In genomic region chr17:18159551-18160120, GRCh38 we compare ENCODE assay signal across 23 cellular contexts. TPM values are rescaled to one million over a fixed set of nuclear protein-coding genes. Genes with fewer than 3 reads are reported as not detected.
A peak's percentile ranks its signal among the peaks of the same experiment; 100 is the strongest.
DNase-seq lines count a peak whose midpoint lies in the region; ATAC-seq and TF ChIP-seq lines count a peak whose summit lies in the region.
"Had no signal": no experiment of that assay in that cellular context is flagged by ENCODE, and none has a peak within 500 bp of the region (broad histone marks: within the 10 kb centered on the region; RNA-seq: fewer than 3 reads in every experiment).

No MANE protein-coding gene starts in this region.

- peak overlapping the region in 1 of 10 donors; percentile 1 for H3K27ac ChIP-seq in heart right ventricle
- H3K27ac ChIP-seq: adrenal gland, lower lobe of right lung, neutrophil, sigmoid colon, thyroid gland had no signal

- H3K9me3 ChIP-seq in heart right ventricle: no peaks in the 10 kb centered on the region
- H3K9me3 ChIP-seq: adrenal gland, lower lobe of right lung, neutrophil, sigmoid colon, thyroid gland had no signal

- no peak for ATAC-seq in activated T-helper 17 cell treated with anti-CD3 and anti-CD28 coated beads, Interleukin-2, amount 50 U/mL, for 72 hours (replicated peaks)
- ATAC-seq in memory B cell (ENCODE audit: low read depth) (no peak), heart right ventricle (no peak), GM18868 (IDR thresholded peaks at IDR 0.05; ENCODE audit: unreplicated experiment) (no peak)
- ATAC-seq: lower lobe of right lung had no signal

- no peak for TF ChIP-seq CTCF in heart right ventricle (IDR thresholded peaks at IDR 0.05)

- H3K36me3 ChIP-seq in heart right ventricle: no peaks in the 10 kb centered on the region
- H3K36me3 ChIP-seq: adrenal gland, lower lobe of right lung, neutrophil, sigmoid colon, thyroid gland had no signal

- H3K4me1 Mint-ChIP-seq in activated naive CD8-positive, alpha-beta T cell (ENCODE audit: low read depth): peaks cover 12% of the 10 kb centered on the region
- peaks cover 12% of the 10 kb centered on the region for H3K4me1 Mint-ChIP-seq in activated naive CD8-positive, alpha-beta T cell treated with anti-CD3 and anti-CD28 coated beads for 36 hours
- H3K4me1 Mint-ChIP-seq in activated T-helper 17 cell treated with anti-CD3 and anti-CD28 coated beads, Interleukin-2, amount 50 U/mL, for 72 hours: peaks cover 4% of the 10 kb centered on the region
- peaks cover 16% of the 10 kb centered on the region for H3K4me1 Mint-ChIP-seq in memory B cell

- no peaks in the 10 kb centered on the region for H3K36me3 Mint-ChIP-seq in activated naive CD8-positive, alpha-beta T cell
- no peaks in the 10 kb centered on the region for H3K36me3 Mint-ChIP-seq in activated naive CD8-positive, alpha-beta T cell treated with anti-CD3 and anti-CD28 coated beads for 36 hours
- no peaks in the 10 kb centered on the region for H3K36me3 Mint-ChIP-seq in activated T-helper 17 cell treated with anti-CD3 and anti-CD28 coated beads, Interleukin-2, amount 50 U/mL, for 72 hours (ENCODE audit: low read depth)
- no peaks in the 10 kb centered on the region for H3K36me3 Mint-ChIP-seq in memory B cell

- 79% methylated on average over 3 of the region's 3 CpGs for WGBS in heart right ventricle, 2 donors

- H3K4me1 ChIP-seq in heart right ventricle: peaks cover 0 to 21% (median 7%) of the 10 kb centered on the region in 9 donors

- no peaks in the 10 kb centered on the region for H3K9me3 Mint-ChIP-seq in activated naive CD8-positive, alpha-beta T cell (ENCODE audit: low read depth)
- H3K9me3 Mint-ChIP-seq in activated naive CD8-positive, alpha-beta T cell treated with anti-CD3 and anti-CD28 coated beads for 36 hours: no peaks in the 10 kb centered on the region
- no peaks in the 10 kb centered on the region for H3K9me3 Mint-ChIP-seq in activated T-helper 17 cell treated with anti-CD3 and anti-CD28 coated beads, Interleukin-2, amount 50 U/mL, for 72 hours
- H3K9me3 Mint-ChIP-seq in memory B cell: no peaks in the 10 kb centered on the region
- H3K9me3 Mint-ChIP-seq: T-helper 1 cell treated with Interleukin-12 subunit alpha and Interleukin-12 subunit beta and Interleukin-4 antibody, amounts not matched to agents 30 μg/mL and 1 μg/mL, for 36 hours had no signal

- DNase-seq in activated naive CD8-positive, alpha-beta T cell treated with anti-CD3 and anti-CD28 coated beads for 36 hours: no peak
- DNase-seq in memory B cell (ENCODE audit: low spot score in 2 of 2) (no peak), NAMALWA (ENCODE audit: low spot score) (no peak), heart right ventricle (no peak), DMS53 (lab: John Stamatoyannopoulos, UW) (no peak)
- DNase-seq: activated CD4-positive, CD25-positive, alpha-beta regulatory T cell treated with anti-CD3 and anti-CD28 coated beads, Interleukin-2, amount 50 U/mL, for 72 hours; adrenal gland; central memory CD4-positive, alpha-beta T cell; COR-L47; GF-D8; KBM-7; lower lobe of right lung; NCI-H1105 treated with DMSO at 0.1 percent for 48 hours; NCI-H2227 treated with DMSO at 0.1 percent for 48 hours; sigmoid colon; stimulated activated CD4-positive, alpha-beta T cell treated with anti-CD3 and anti-CD28 coated beads, Interleukin-2, amount 100 ng/mL, for 48 hours; stimulated activated CD8-positive, alpha-beta memory T cell treated with anti-CD3 and anti-CD28 coated beads, Interleukin-4, amount 100 ng/mL, for 48 hours; thyroid gland had no signal

- peak overlapping the region; percentile 56 for H3K4me3 Mint-ChIP-seq in activated naive CD8-positive, alpha-beta T cell
- no peak overlapping the region for H3K4me3 Mint-ChIP-seq in activated naive CD8-positive, alpha-beta T cell treated with anti-CD3 and anti-CD28 coated beads for 36 hours
- peak overlapping the region; percentile 79 for H3K4me3 Mint-ChIP-seq in activated T-helper 17 cell treated with anti-CD3 and anti-CD28 coated beads, Interleukin-2, amount 50 U/mL, for 72 hours
- peak overlapping the region; percentile 78 for H3K4me3 Mint-ChIP-seq in memory B cell

- no peak overlapping the region for H3K4me3 ChIP-seq in heart right ventricle
- H3K4me3 ChIP-seq: adrenal gland, sigmoid colon, thyroid gland had no signal

- no peaks in the 10 kb centered on the region for H3K27me3 Mint-ChIP-seq in activated naive CD8-positive, alpha-beta T cell
- no peaks in the 10 kb centered on the region for H3K27me3 Mint-ChIP-seq in activated naive CD8-positive, alpha-beta T cell treated with anti-CD3 and anti-CD28 coated beads for 36 hours
- no peaks in the 10 kb centered on the region for H3K27me3 Mint-ChIP-seq in activated T-helper 17 cell treated with anti-CD3 and anti-CD28 coated beads, Interleukin-2, amount 50 U/mL, for 72 hours
- no peaks in the 10 kb centered on the region for H3K27me3 Mint-ChIP-seq in memory B cell

- H3K27ac Mint-ChIP-seq in activated naive CD8-positive, alpha-beta T cell: no peak overlapping the region
- no peak overlapping the region for H3K27ac Mint-ChIP-seq in activated naive CD8-positive, alpha-beta T cell treated with anti-CD3 and anti-CD28 coated beads for 36 hours
- H3K27ac Mint-ChIP-seq in activated T-helper 17 cell treated with anti-CD3 and anti-CD28 coated beads, Interleukin-2, amount 50 U/mL, for 72 hours: peak overlapping the region; percentile 77
- H3K27ac Mint-ChIP-seq in memory B cell: no peak overlapping the region

- intact Hi-C loops in heart right ventricle (cut with DNase I): no loop called here

- no peaks in the 10 kb centered on the region for H3K27me3 ChIP-seq in heart right ventricle
- H3K27me3 ChIP-seq: adrenal gland, neutrophil, sigmoid colon, thyroid gland had no signal

RNA-seq across cellular contexts. Expression of gene ALKBH5, which starts 24.0 kb away (rescaled TPM):
- total RNA-seq in activated naive CD8-positive, alpha-beta T cell treated with anti-CD3 and anti-CD28 coated beads for 36 hours: 100 to 1,000 TPM; 163 TPM
- 100 to 1,000 TPM; 161 to 255 TPM for total RNA-seq in activated T-helper 17 cell treated with anti-CD3 and anti-CD28 coated beads, Interleukin-2, amount 50 U/mL, for 72 hours
- 100 to 1,000 TPM; 163 to 208 (median 194) TPM for total RNA-seq in heart right ventricle
- 10 to 100 TPM; 72.6 to 80.3 TPM for polyA plus RNA-seq in heart right ventricle

RNA-seq across cellular contexts. Expression of gene MYO15A, which starts 51.1 kb away (rescaled TPM):
- under 1 TPM; 0.60 to 0.68 TPM for total RNA-seq in activated naive CD8-positive, alpha-beta T cell treated with anti-CD3 and anti-CD28 coated beads for 36 hours
- 1 to 10 TPM; 1.0 to 6.0 TPM for total RNA-seq in activated T-helper 17 cell treated with anti-CD3 and anti-CD28 coated beads, Interleukin-2, amount 50 U/mL, for 72 hours
- total RNA-seq in heart right ventricle: under 1 TPM in 7 of 10 donors, not detected in 3; 0.11 to 0.58 (median 0.26) TPM
- polyA plus RNA-seq in heart right ventricle: 1 to 10 TPM in 1 of 2 donors, under 1 TPM in 1; 0.35 to 1.2 TPM
